In the genomic region with DNA sequence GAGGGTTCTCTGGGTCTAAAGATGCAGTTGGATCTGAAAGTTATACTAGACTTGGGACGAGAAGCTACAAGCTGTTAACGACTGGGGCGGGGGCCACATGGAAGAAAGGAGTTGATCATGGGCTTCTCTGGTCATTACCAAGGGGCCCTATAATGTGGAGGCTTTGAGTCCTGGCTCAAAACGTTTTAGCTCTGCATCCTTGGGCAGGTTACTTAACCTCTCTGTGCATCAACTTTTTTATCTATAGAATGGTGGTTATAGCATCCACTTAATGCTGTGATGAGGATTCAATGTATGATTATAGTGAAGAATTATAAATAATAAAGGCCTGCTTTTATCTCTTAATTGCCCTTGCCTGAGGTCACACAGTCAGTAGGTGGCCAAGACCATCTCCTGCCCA, we compare ENCODE assay signal across 7 cellular contexts.
"Had no signal": no experiment of that assay in that cellular context is flagged by ENCODE, and none has a peak within 500 bp of the region (broad histone marks: within the 10 kb centered on the region; RNA-seq: fewer than 3 reads in every experiment).

No MANE protein-coding gene starts in this region.

- H3K27ac Mint-ChIP-seq: IgD-negative memory B cell had no signal

- ATAC-seq: HepG2 had no signal

- DNase-seq: IMR-90, KBM-7, KG1 had no signal

- H3K27ac ChIP-seq: HL-60 had no signal

- H3K4me3 Mint-ChIP-seq: IgD-negative memory B cell had no signal

- H3K4me1 Mint-ChIP-seq: IgD-negative memory B cell had no signal

- FAIRE-seq: HepG2, HTR-8/SVneo had no signal

- H3K36me3 Mint-ChIP-seq: IgD-negative memory B cell had no signal
